Comparison of ENCODE assay signal across 8 cellular contexts in the genomic region with DNA sequence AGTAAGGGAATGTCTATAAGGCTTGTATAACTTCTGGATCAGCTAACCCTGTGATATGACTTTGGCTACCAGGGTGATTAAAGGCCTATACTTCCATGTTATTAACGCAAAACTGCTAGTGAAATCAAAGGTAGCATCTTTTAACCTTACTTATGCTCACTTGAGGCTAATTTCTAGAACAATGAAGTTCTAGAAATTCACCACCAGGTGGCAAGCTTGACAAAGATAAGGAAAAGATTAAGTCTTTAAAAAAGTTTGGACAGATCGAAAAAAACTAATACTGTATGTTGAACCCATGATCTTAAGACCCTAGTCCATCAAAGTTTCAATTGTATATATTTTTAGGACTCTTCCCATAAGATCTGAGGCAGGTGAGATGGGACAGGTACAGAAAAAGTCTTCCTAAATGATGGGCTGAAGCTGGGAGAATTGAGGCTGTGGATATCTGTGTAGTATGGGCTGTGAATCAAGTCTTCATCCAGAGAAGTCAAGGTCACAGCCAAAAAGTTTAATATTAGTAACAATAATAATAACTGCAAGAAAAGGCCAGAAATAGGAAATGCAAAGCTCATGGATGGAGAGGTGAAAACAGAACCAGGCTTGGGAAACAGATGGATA.
DNase-seq lines count a peak whose midpoint lies in the region; ATAC-seq and TF ChIP-seq lines count a peak whose summit lies in the region.

No MANE protein-coding gene starts in this region.

- H3K27ac Mint-ChIP-seq in nephron, result no peak overlapping the region

- no peaks in the 10 kb centered on the region for H3K27me3 Mint-ChIP-seq in nephron (ENCODE audit: low read depth)

- no peaks in the 10 kb centered on the region for H3K9me3 Mint-ChIP-seq in nephron

- H3K4me1 Mint-ChIP-seq in nephron, result no peaks in the 10 kb centered on the region

- no peak overlapping the region for H3K4me3 Mint-ChIP-seq in nephron

- ATAC-seq in HG03342 (IDR thresholded peaks at IDR 0.05; ENCODE audit: unreplicated experiment) (no peak), GM21423 (IDR thresholded peaks at IDR 0.05; ENCODE audit: unreplicated experiment) (no peak)

- TF ChIP-seq CTCF in AG09309 (IDR thresholded peaks at IDR 0.05; ENCODE audit: control insufficient read depth, insufficient read depth, low read depth, low read length, missing control alignments), result peak; percentile 52
- TF ChIP-seq CTCF in choroid plexus epithelial cell (conservative IDR thresholded peaks at IDR 0.05; ENCODE audit: low read depth, low read length), result peak; percentile 59
- TF ChIP-seq CTCF in nephron (IDR thresholded peaks at IDR 0.05; ENCODE audit: unreplicated experiment in 3 of 3), result peak; percentile 48 to 66 (median 49)

- no peak for DNase-seq in AG09309 (ENCODE audit: low read depth)
- peak; percentile 22 for DNase-seq in GM03348 (ENCODE audit: low spot score)
- DNase-seq in NCI-H510A (lab: John Stamatoyannopoulos, UW), result peak; percentile 7
- DNase-seq in choroid plexus epithelial cell (ENCODE audit: low read depth), result peak; percentile 72
- DNase-seq in middle frontal gyrus (ENCODE audit: extremely low spot score, low spot score), result no peak

- H3K4me3 ChIP-seq in AG09309 (ENCODE audit: control insufficient read depth, low read depth, low read length), result no peak overlapping the region
- no peak overlapping the region for H3K4me3 ChIP-seq in choroid plexus epithelial cell (ENCODE audit: low read depth, low read length)

- peaks cover 30% of the 10 kb centered on the region for H3K36me3 Mint-ChIP-seq in nephron (ENCODE audit: low read depth)

Comparison
In these comparisons a context has a peak if more than half of its experiments do, and no peak if none do; other contexts are left out.
1. DNase-seq: peak in GM03348 (single experiment), NCI-H510A (single experiment) and choroid plexus epithelial cell (single experiment); none in AG09309 (single experiment) and middle frontal gyrus (single experiment).
2. Peak in every context shown above with its lines, with median percentiles within 50 percentile points of each other: CTCF ChIP-seq.